Comparison of ENCODE assay signal across 16 cellular contexts in the genomic region with DNA sequence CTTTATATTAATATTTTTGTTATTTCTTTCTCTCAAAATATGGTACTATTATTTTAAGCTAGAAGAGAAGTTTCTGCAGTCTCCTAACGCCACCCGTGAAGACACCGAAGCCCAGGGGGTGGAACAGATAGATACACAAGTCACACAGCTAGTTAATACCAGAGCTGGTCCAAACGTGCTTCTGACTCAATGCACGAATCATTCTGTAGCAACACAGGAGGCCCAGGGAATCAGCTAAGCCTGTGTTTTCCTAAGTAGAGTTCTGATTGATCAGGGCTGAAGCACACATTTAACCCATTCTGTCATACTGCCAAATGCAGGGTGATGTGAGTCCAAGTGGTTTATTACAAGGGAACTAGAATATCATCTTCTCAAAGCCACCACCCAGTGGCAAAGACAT.
"Had no signal": no experiment of that assay in that cellular context is flagged by ENCODE, and none has a peak within 500 bp of the region (broad histone marks: within the 10 kb centered on the region; RNA-seq: fewer than 3 reads in every experiment).

No MANE protein-coding gene starts in this region.

- H3K27ac ChIP-seq: colonic mucosa, esophagus squamous epithelium had no signal

- ATAC-seq: activated CD4-positive, CD25-positive, alpha-beta regulatory T cell treated with anti-CD3 and anti-CD28 coated beads, Interleukin-2, amount 50 U/mL, for 24 hours; activated T-helper 17 cell treated with anti-CD3 and anti-CD28 coated beads, Interleukin-2, amount 50 U/mL, for 72 hours; left ventricle myocardium superior; naive thymus-derived CD8-positive, alpha-beta T cell; right cardiac atrium had no signal

- H3K27me3 ChIP-seq: colonic mucosa, esophagus squamous epithelium had no signal

- H3K36me3 ChIP-seq: colonic mucosa, esophagus squamous epithelium had no signal

- H3K4me3 ChIP-seq: colonic mucosa, esophagus squamous epithelium had no signal

- H3K4me1 ChIP-seq: colonic mucosa, esophagus squamous epithelium had no signal

- DNase-seq: activated naive CD4-positive, alpha-beta T cell treated with Interleukin-2 at 50 U/mL for 16 hours; caudate nucleus; colonic mucosa; esophagus squamous epithelium; kidney; left ventricle myocardium superior; mesenchymal stem cell; naive thymus-derived CD8-positive, alpha-beta T cell; nucleus accumbens; right cardiac atrium; small intestine; stimulated activated CD4-positive, alpha-beta T cell treated with anti-CD3 and anti-CD28 coated beads, Interleukin-4, amount 100 ng/mL, for 4 hours; stimulated activated CD8-positive, alpha-beta memory T cell treated with anti-CD3 and anti-CD28 coated beads, Interleukin-4, amount 100 ng/mL, for 48 hours; stimulated activated naive CD4-positive, alpha-beta T cell treated with Interleukin-2 at 50 U/mL for 16 hours had no signal

- H3K9me3 ChIP-seq: colonic mucosa, esophagus squamous epithelium had no signal
